ENCODE assay signal across 10 cellular contexts in the genomic region with DNA sequence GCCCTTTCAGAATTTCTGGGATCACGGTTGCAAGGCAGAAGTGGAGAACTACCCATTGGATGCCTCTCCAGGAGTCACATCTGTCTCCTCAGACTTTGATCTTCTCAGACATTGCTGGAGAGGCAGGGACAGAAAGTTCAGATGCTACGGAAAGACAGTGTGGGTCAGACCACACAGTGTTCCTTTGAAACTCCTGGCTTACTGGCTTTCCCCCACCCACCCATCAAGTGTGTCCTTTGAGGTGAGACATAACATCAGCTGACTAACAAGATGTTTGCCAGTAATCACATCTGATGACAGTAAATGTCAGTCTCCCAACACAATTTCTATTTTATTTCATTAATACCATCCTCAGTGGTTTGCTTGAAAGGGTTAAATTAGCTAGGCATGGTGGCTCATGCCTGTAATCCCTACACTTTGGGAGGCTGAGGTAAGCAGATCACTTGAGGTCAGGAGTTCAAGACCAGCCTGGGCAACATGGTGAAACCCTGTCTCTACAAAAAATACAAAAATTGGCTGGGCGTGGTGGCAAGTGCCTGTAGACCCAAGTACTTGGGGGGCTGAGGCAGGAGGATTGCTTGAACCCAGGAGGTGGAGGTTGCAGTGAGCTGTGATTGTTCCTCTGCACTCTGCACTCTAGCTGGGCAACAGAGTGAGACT.
DNase-seq lines count a peak whose midpoint lies in the region; ATAC-seq, FAIRE-seq and TF ChIP-seq lines count a peak whose summit lies in the region.
"Had no signal": no experiment of that assay in that cellular context is flagged by ENCODE, and none has a peak within 500 bp of the region (broad histone marks: within the 10 kb centered on the region; RNA-seq: fewer than 3 reads in every experiment).

No MANE protein-coding gene starts in this region.

- H2BK20ac ChIP-seq in H1 (ENCODE audit: low read length): peak overlapping the region; percentile 17

- H3K27me3 Mint-ChIP-seq in activated CD8-positive, alpha-beta memory T cell treated with anti-CD3 and anti-CD28 coated beads, Interleukin-2, amount 10 ng/mL, durations not matched to agents 7 days and 5 days: peaks cover 48% of the 10 kb centered on the region
- H3K27me3 Mint-ChIP-seq in mesothelial cell of epicardium (ENCODE audit: low read depth): no peaks in the 10 kb centered on the region

- no peak overlapping the region for H3K14ac ChIP-seq in H1 (ENCODE audit: insufficient read length)

- H3K79me2 ChIP-seq in H1 (ENCODE audit: control insufficient read depth in 1 of 2, insufficient read depth in 2 of 2, low read length in 2 of 2): no peaks in the 10 kb centered on the region

- TF ChIP-seq RAD21 in H1 (IDR thresholded peaks at IDR 0.05 in 1 of 2, conservative IDR thresholded peaks at IDR 0.05 in 1 of 2; ENCODE audit: low read depth in 2 of 2, low read length in 2 of 2): no peak

- no peak overlapping the region for H2AFZ ChIP-seq in H1 (ENCODE audit: low read length)

- peaks cover 31% of the 10 kb centered on the region for H3K4me1 ChIP-seq in HUES48 (ENCODE audit: control insufficient read depth, insufficient read depth, low read length)
- peaks cover 0 to 5% (median 5%) of the 10 kb centered on the region in 4 experiments; a peak in 4 of 7 replicates for H3K4me1 ChIP-seq in H1 (replicated peaks in 1 of 4; ENCODE audit: control insufficient read depth in 3 of 4, insufficient read depth in 4 of 4, low read length in 3 of 4)

- TF ChIP-seq CTCF in H1 (IDR thresholded peaks at IDR 0.05; ENCODE audit: control extremely low read depth in 1 of 3, insufficient read depth in 1 of 3, low read depth in 1 of 3, low read length in 3 of 3): no peak
- no peak for TF ChIP-seq CTCF in mesothelial cell of epicardium (IDR thresholded peaks at IDR 0.05; ENCODE audit: unreplicated experiment)

- H3K27me3 ChIP-seq in HUES48 (ENCODE audit: control insufficient read depth, insufficient read depth, low read length) (peaks cover 3% of the 10 kb centered on the region; the same call in 1 of the 2 replicates), H1 (replicated peaks in 1 of 4; ENCODE audit: control insufficient read depth in 3 of 4, extremely low read depth in 1 of 4, insufficient read depth in 3 of 4, low read length in 3 of 4) (no peaks in the 10 kb centered on the region)

- H2BK15ac ChIP-seq in H1 (ENCODE audit: low read length): no peak overlapping the region

- H2AK5ac ChIP-seq in H1 (ENCODE audit: low read depth, low read length): no peak overlapping the region

- H3K4me3 ChIP-seq in HUES48 (ENCODE audit: low read depth, low read length): no peak overlapping the region
- no peak overlapping the region for H3K4me3 ChIP-seq in H1 (ENCODE audit: extremely low read depth in 1 of 4, insufficient read depth in 2 of 4, low read depth in 3 of 4, low read length in 4 of 4)
- H3K4me3 ChIP-seq: HAP-1 had no signal

- H3K4me3 Mint-ChIP-seq in activated CD8-positive, alpha-beta memory T cell treated with anti-CD3 and anti-CD28 coated beads, Interleukin-2, amount 10 ng/mL, durations not matched to agents 7 days and 5 days: no peak overlapping the region
- H3K4me3 Mint-ChIP-seq in stimulated activated effector memory CD8-positive, alpha-beta T cell treated with anti-CD3 and anti-CD28 coated beads, Interleukin-12 subunit alpha, Interleukin-12 subunit beta, amount 100 ng/mL, for 72 hours: peak overlapping the region; percentile 57
- H3K4me3 Mint-ChIP-seq in mesothelial cell of epicardium: no peak overlapping the region

- H3K79me1 ChIP-seq in H1 (ENCODE audit: low read depth, low read length): no peaks in the 10 kb centered on the region

- peak overlapping the region; percentile 41; the same call in 1 of the 2 replicates for H2BK5ac ChIP-seq in H1 (ENCODE audit: low read depth, low read length)

- no peak overlapping the region for H4K5ac ChIP-seq in H1 (ENCODE audit: insufficient read length, low read depth, low read length)

- H3K9me3 ChIP-seq in HUES48 (ENCODE audit: control insufficient read depth, insufficient read depth, low read length): peaks cover 6% of the 10 kb centered on the region; the same call in 1 of the 2 replicates
- H3K9me3 ChIP-seq in H1 (ENCODE audit: insufficient read depth in 2 of 2, low read depth in 1 of 2, low read length in 1 of 2): peaks cover 0 to 2% of the 10 kb centered on the region in 2 experiments; a peak in 1 of 4 replicates
- H3K9me3 ChIP-seq: psoas muscle had no signal

- H3K27ac Mint-ChIP-seq in activated CD8-positive, alpha-beta memory T cell treated with anti-CD3 and anti-CD28 coated beads, Interleukin-2, amount 10 ng/mL, durations not matched to agents 7 days and 5 days: no peak overlapping the region
- H3K27ac Mint-ChIP-seq in stimulated activated effector memory CD8-positive, alpha-beta T cell treated with anti-CD3 and anti-CD28 coated beads, Interleukin-12 subunit alpha, Interleukin-12 subunit beta, amount 100 ng/mL, for 72 hours: peak overlapping the region; percentile 88
- no peak overlapping the region for H3K27ac Mint-ChIP-seq in mesothelial cell of epicardium

- no peaks in the 10 kb centered on the region for H3K9me3 Mint-ChIP-seq in activated CD8-positive, alpha-beta memory T cell treated with anti-CD3 and anti-CD28 coated beads, Interleukin-2, amount 10 ng/mL, durations not matched to agents 7 days and 5 days (ENCODE audit: low read depth)
- H3K9me3 Mint-ChIP-seq in stimulated activated effector memory CD8-positive, alpha-beta T cell treated with anti-CD3 and anti-CD28 coated beads, Interleukin-12 subunit alpha, Interleukin-12 subunit beta, amount 100 ng/mL, for 72 hours: no peaks in the 10 kb centered on the region
- H3K9me3 Mint-ChIP-seq in mesothelial cell of epicardium: peaks cover 30% of the 10 kb centered on the region

- H3K4me1 Mint-ChIP-seq in activated CD8-positive, alpha-beta memory T cell treated with anti-CD3 and anti-CD28 coated beads, Interleukin-2, amount 10 ng/mL, durations not matched to agents 7 days and 5 days: peaks cover 38% of the 10 kb centered on the region
- H3K4me1 Mint-ChIP-seq in stimulated activated effector memory CD8-positive, alpha-beta T cell treated with anti-CD3 and anti-CD28 coated beads, Interleukin-12 subunit alpha, Interleukin-12 subunit beta, amount 100 ng/mL, for 72 hours: peaks cover 88% of the 10 kb centered on the region
- peaks cover 19% of the 10 kb centered on the region for H3K4me1 Mint-ChIP-seq in mesothelial cell of epicardium

- H3K23ac ChIP-seq in H1 (ENCODE audit: insufficient read length): no peak overlapping the region

- no peaks in the 10 kb centered on the region for H3K36me3 ChIP-seq in HUES48 (ENCODE audit: control insufficient read depth, insufficient read depth, low read length)
- no peaks in the 10 kb centered on the region for H3K36me3 ChIP-seq in H1 (ENCODE audit: control insufficient read depth in 2 of 4, insufficient read depth in 4 of 4, low read length in 3 of 4)
- H3K36me3 ChIP-seq: HAP-1 had no signal

- H3K27ac ChIP-seq in HUES48 (ENCODE audit: low read depth, low read length) (peak overlapping the region; percentile 83), H1 (ENCODE audit: low read depth, low read length) (no peak overlapping the region)
- H3K27ac ChIP-seq: psoas muscle had no signal

- peak overlapping the region; percentile 89; the same call in 1 of the 2 replicates for H2BK12ac ChIP-seq in H1 (ENCODE audit: low read depth, low read length)

- no peaks in the 10 kb centered on the region for H3K36me3 Mint-ChIP-seq in activated CD8-positive, alpha-beta memory T cell treated with anti-CD3 and anti-CD28 coated beads, Interleukin-2, amount 10 ng/mL, durations not matched to agents 7 days and 5 days
- peaks cover 26% of the 10 kb centered on the region for H3K36me3 Mint-ChIP-seq in stimulated activated effector memory CD8-positive, alpha-beta T cell treated with anti-CD3 and anti-CD28 coated beads, Interleukin-12 subunit alpha, Interleukin-12 subunit beta, amount 100 ng/mL, for 72 hours
- H3K36me3 Mint-ChIP-seq in mesothelial cell of epicardium: no peaks in the 10 kb centered on the region

- no peak overlapping the region for H3K4ac ChIP-seq in H1 (replicated peaks; ENCODE audit: insufficient read length, low read depth, low read length)

- no peak for TF ChIP-seq POLR2A in H1 (IDR thresholded peaks at IDR 0.05; ENCODE audit: control extremely low read depth in 1 of 2, low read depth in 2 of 2, low read length in 2 of 2)

- no peak for FAIRE-seq in H1 (lab: Jason Lieb, UNC)

- H3K4me2 ChIP-seq in H1 (ENCODE audit: insufficient read depth in 1 of 2, low read depth in 2 of 2, low read length in 2 of 2): no peak overlapping the region

- no peak for ATAC-seq in activated CD8-positive, alpha-beta memory T cell treated with anti-CD3 and anti-CD28 coated beads, Interleukin-2, amount 10 ng/mL, durations not matched to agents 7 days and 5 days
- ATAC-seq in stimulated activated effector memory CD8-positive, alpha-beta T cell treated with anti-CD3 and anti-CD28 coated beads, Interleukin-12 subunit alpha, Interleukin-12 subunit beta, amount 100 ng/mL, for 72 hours: peak; percentile 88
- ATAC-seq in left ventricle myocardium superior: no peak

- H2BK120ac ChIP-seq in H1 (replicated peaks; ENCODE audit: low read depth, low read length): no peak overlapping the region

- no peak overlapping the region for H3K56ac ChIP-seq in H1 (replicated peaks; ENCODE audit: insufficient read length, low read depth, low read length)

- H4K20me1 ChIP-seq in H1 (replicated peaks in 1 of 2; ENCODE audit: control insufficient read depth in 1 of 2, insufficient read depth in 2 of 2, low read length in 2 of 2): no peaks in the 10 kb centered on the region

- no peaks in the 10 kb centered on the region for H3K23me2 ChIP-seq in H1 (ENCODE audit: low read depth, low read length)

- 82% methylated on average over 3 of the region's 3 CpGs; no CpG with 5 or more reads in 1 of the 2 experiments for WGBS in H1 (ENCODE audit: extremely low coverage in 1 of 2, insufficient coverage in 1 of 2, insufficient read length in 1 of 2, insufficient replicate concordance in 2 of 2, low coverage in 1 of 2, low lambda C conversion rate in 2 of 2, missing lambda C conversion rate in 1 of 2), 2 experiments

- H3K18ac ChIP-seq in H1 (ENCODE audit: extremely low read depth, low read length): no peak overlapping the region; the same call in 1 of the 2 replicates

- no peak for TF ChIP-seq EP300 in H1 (IDR thresholded peaks at IDR 0.05; ENCODE audit: borderline replicate concordance in 1 of 2, low read depth in 2 of 2, low read length in 2 of 2)

- H4K91ac ChIP-seq in H1 (replicated peaks; ENCODE audit: insufficient read length, low read length): no peak overlapping the region

- H4K8ac ChIP-seq in H1 (ENCODE audit: extremely low read depth, insufficient read depth, low read length): no peak overlapping the region

- CTCF ChIA-PET in activated CD8-positive, alpha-beta memory T cell treated with anti-CD3 and anti-CD28 coated beads, Interleukin-2, amount 10 ng/mL, durations not matched to agents 7 days and 5 days (lab: Charles Lee): interaction anchor here (0.7 to 5.7 kb wide), 21 partner anchors 10 to 418 kb away, joined by 3 to 82 read pairs (median 6); no protein-coding TSS in a partner anchor
- CTCF ChIA-PET in H1 (lab: Charles Lee; ENCODE audit: partially characterized antibody): interaction anchor here (0.6 to 6.5 kb wide), 31 partner anchors 10 to 314 kb away, joined by 3 to 54 read pairs (median 6); no protein-coding TSS in a partner anchor

- no peak overlapping the region for H3K9ac ChIP-seq in HUES48 (ENCODE audit: low read depth, low read length)
- no peak overlapping the region for H3K9ac ChIP-seq in H1 (replicated peaks in 1 of 4; ENCODE audit: extremely low read depth in 1 of 4, low read depth in 3 of 4, low read length in 3 of 4)

- DNase-seq in activated CD8-positive, alpha-beta memory T cell treated with anti-CD3 and anti-CD28 coated beads, Interleukin-2, amount 10 ng/mL, durations not matched to agents 7 days and 5 days: peak; percentile 47
- DNase-seq in H1 (ENCODE audit: low read depth in 1 of 2, low spot score in 2 of 2) (no peak), A172 (ENCODE audit: low spot score) (no peak), left ventricle myocardium superior (no peak), mesothelial cell of epicardium (ENCODE audit: low spot score in 2 of 2, unreplicated experiment in 2 of 2) (no peak), NCI-H1092 (lab: John Stamatoyannopoulos, UW) (no peak)
- peak in 1 of 2 donors; percentile 65 for DNase-seq in stimulated activated effector memory CD8-positive, alpha-beta T cell treated with anti-CD3 and anti-CD28 coated beads, Interleukin-12 subunit alpha, Interleukin-12 subunit beta, amount 100 ng/mL, for 72 hours (ENCODE audit: low spot score in 2 of 2)

- POLR2A ChIA-PET in H1 (lab: Charles Lee; ENCODE audit: partially characterized antibody): interaction anchor here (0.6 kb wide), 1 partner anchor 118 kb away, joined by 3 read pairs; no protein-coding TSS in a partner anchor

- intact Hi-C loops in left ventricle myocardium superior (cut with micrococcal nuclease): loop anchor here (10.0 kb wide), 1 partner anchor 129 kb away; no protein-coding TSS in a partner anchor
